Comparison of ENCODE assay signal across 12 cellular contexts in the genomic region with DNA sequence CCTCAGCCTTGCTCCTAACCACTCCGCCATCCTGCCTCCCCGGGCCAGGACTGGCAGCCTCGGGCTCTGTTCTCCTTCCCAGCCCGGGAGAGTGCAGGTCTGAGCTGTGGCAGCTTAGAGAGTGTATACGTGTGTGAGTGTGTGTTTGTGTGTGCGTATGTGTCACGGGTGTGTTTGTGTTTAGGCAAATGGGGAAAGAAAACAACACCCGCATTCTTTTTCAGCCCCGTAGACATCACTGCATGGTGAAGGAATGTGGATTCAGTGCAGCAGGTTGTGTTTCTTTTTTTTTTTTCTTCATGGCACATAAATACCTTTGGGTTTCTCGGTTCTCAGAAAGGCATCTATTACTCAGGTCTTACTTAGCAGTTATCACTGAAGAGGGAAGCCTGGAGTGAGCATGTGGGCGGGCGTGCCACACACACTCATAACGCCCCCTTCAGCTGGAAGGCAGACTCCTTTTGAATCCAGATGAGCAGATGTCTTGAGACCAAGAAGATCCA. TPM values are rescaled to one million over a fixed set of nuclear protein-coding genes. Genes with fewer than 3 reads are reported as not detected.
DNase-seq lines count a peak whose midpoint lies in the region; ATAC-seq and TF ChIP-seq lines count a peak whose summit lies in the region.
"Had no signal": no experiment of that assay in that cellular context is flagged by ENCODE, and none has a peak within 500 bp of the region (broad histone marks: within the 10 kb centered on the region; RNA-seq: fewer than 3 reads in every experiment).

No MANE protein-coding gene starts in this region.

- no peak for DNase-seq in AG09319 (ENCODE audit: extremely low read depth, low read depth)
- DNase-seq in Jurkat, Clone E6-1 (ENCODE audit: low read depth, low spot score): peak; percentile 8
- peak; percentile 55 for DNase-seq in amniotic stem cell (lab: John Stamatoyannopoulos, UW)
- peak; percentile 82 for DNase-seq in kidney tubule cell (ENCODE audit: low spot score)
- no peak for DNase-seq in NCI-H128 (lab: John Stamatoyannopoulos, UW; ENCODE audit: unreplicated experiment)
- DNase-seq in NK-92 (lab: John Stamatoyannopoulos, UW; ENCODE audit: unreplicated experiment): no peak
- DNase-seq in NCI-H446 (lab: John Stamatoyannopoulos, UW): no peak
- DNase-seq: colonic mucosa, NCI-H510A treated with DMSO at 0.1 percent for 48 hours, tibial artery had no signal

- ATAC-seq in HG03520 (IDR thresholded peaks at IDR 0.05; ENCODE audit: unreplicated experiment): no peak
- ATAC-seq: left lung had no signal

- no peak overlapping the region for H3K4me3 ChIP-seq in Jurkat, Clone E6-1 (ENCODE audit: low read length)
- H3K4me3 ChIP-seq: colonic mucosa, left lung, tibial artery had no signal

- peak; percentile 33 for TF ChIP-seq CTCF in AG09319 (IDR thresholded peaks at IDR 0.05; ENCODE audit: low read depth, low read length)

RNA-seq across cellular contexts. Expression of gene GLI2, which starts 44.2 kb away (rescaled TPM):
- 0.31 TPM for polyA plus RNA-seq in Jurkat, Clone E6-1 (2012; ENCODE audit: insufficient read depth, insufficient read length)

Comparison
In these comparisons a context has a peak if more than half of its experiments do, and no peak if none do; other contexts are left out.
1. DNase-seq: peak in Jurkat, Clone E6-1 (single experiment), amniotic stem cell (single experiment) and kidney tubule cell (single experiment); none in AG09319 (single experiment), NCI-H128 (single experiment), NK-92 (single experiment) and NCI-H446 (0 of 2).